In the genomic region with DNA sequence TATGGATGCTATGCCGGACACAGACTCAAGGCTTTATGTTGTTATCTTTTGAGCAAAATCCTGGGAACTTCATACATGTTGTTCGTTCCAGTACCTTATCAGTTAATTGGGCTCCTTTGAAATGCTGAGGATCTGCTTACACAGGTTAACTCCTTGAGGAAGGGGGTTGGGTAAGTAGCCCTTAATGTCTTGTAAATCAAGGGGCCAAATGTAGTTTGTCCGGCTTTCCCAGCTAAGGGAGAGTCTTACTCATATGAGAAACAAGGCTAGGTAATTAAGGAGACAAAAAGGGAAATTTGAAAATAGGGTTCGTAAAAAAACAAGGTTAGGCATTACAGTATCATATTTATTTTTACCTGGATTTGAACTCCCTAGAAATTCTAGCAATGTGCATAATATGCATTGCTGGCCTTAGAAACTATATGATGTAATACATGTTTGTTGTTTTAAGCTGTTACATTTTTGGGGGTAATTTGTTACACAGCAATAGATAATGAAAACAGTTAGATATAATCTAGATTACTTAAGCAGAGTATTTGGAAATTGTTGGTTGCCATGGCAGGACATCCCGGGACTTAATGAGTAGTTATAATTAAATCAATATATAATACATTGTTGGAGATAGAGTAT, we compare ENCODE assay signal across 17 cellular contexts. TPM values are rescaled to one million over a fixed set of nuclear protein-coding genes. Genes with fewer than 3 reads are reported as not detected.
"Had no signal": no experiment of that assay in that cellular context is flagged by ENCODE, and none has a peak within 500 bp of the region (broad histone marks: within the 10 kb centered on the region; RNA-seq: fewer than 3 reads in every experiment).

No MANE protein-coding gene starts in this region.

- H3K9me3 Mint-ChIP-seq: activated CD4-positive, alpha-beta memory T cell treated with anti-CD3 and anti-CD28 coated beads, Interleukin-2, amount 10 ng/mL, durations not matched to agents 7 days and 5 days; activated T-cell treated with anti-CD3 and anti-CD28 coated beads, Interleukin-2, amount 50 U/mL, for 4 hours; central memory CD8-positive, alpha-beta T cell; stimulated activated memory B cell treated with anti-CD40 and anti-IgM and Interleukin-4, amounts not matched to agents 10 μg/mL and 1 μg/mL and 100 μg/mL, for 72 hours; T-cell had no signal

- H3K27me3 Mint-ChIP-seq: activated naive CD8-positive, alpha-beta T cell; central memory CD8-positive, alpha-beta T cell; T-cell had no signal

- DNase-seq: activated CD4-positive, alpha-beta memory T cell treated with anti-CD3 and anti-CD28 coated beads, Interleukin-2, amount 10 ng/mL, durations not matched to agents 7 days and 5 days; activated CD4-positive, alpha-beta T cell treated with anti-CD3 and anti-CD28 coated beads for 4 hours; activated effector memory CD4-positive, alpha-beta T cell treated with Interleukin-2 at 50 U/mL for 16 hours; activated T-cell treated with anti-CD3 and anti-CD28 coated beads, Interleukin-2, amount 50 U/mL, for 4 hours; anterior cingulate cortex; brain microvascular endothelial cell; foreskin fibroblast; hypothalamus; left colon; T-cell; T-helper 9 cell; thyroid gland; uterus; WERI-Rb-1 had no signal

- H3K27ac Mint-ChIP-seq: activated naive CD8-positive, alpha-beta T cell; stimulated activated memory B cell treated with anti-CD40 and anti-IgM and Interleukin-4, amounts not matched to agents 10 μg/mL and 1 μg/mL and 100 μg/mL, for 72 hours had no signal

- H3K36me3 Mint-ChIP-seq: stimulated activated memory B cell treated with anti-CD40 and anti-IgM and Interleukin-4, amounts not matched to agents 10 μg/mL and 1 μg/mL and 100 μg/mL, for 72 hours; T-cell had no signal

- H3K4me3 Mint-ChIP-seq: activated CD4-positive, alpha-beta memory T cell treated with anti-CD3 and anti-CD28 coated beads, Interleukin-2, amount 10 ng/mL, durations not matched to agents 7 days and 5 days; activated naive CD8-positive, alpha-beta T cell; activated T-cell treated with anti-CD3 and anti-CD28 coated beads, Interleukin-2, amount 50 U/mL, for 4 hours; central memory CD8-positive, alpha-beta T cell; stimulated activated memory B cell treated with anti-CD40 and anti-IgM and Interleukin-4, amounts not matched to agents 10 μg/mL and 1 μg/mL and 100 μg/mL, for 72 hours; T-cell had no signal

- ATAC-seq: activated T-cell treated with anti-CD3 and anti-CD28 coated beads, Interleukin-2, amount 50 U/mL, for 4 hours; left colon; stimulated activated memory B cell treated with anti-CD40 and anti-IgM and Interleukin-4, amounts not matched to agents 10 μg/mL and 1 μg/mL and 100 μg/mL, for 72 hours; T-cell had no signal

RNA-seq across cellular contexts. Expression of a gene that starts 48.0 kb away (rescaled TPM):
- total RNA-seq: activated T-cell treated with anti-CD3 and anti-CD28 coated beads, Interleukin-2, amount 50 U/mL, for 4 hours; thyroid gland had no signal
